In genomic region chr14:78245238-78245637, GRCh38 we compare ENCODE assay signal across 15 cellular contexts.
A peak's percentile ranks its signal among the peaks of the same experiment; 100 is the strongest.
DNase-seq lines count a peak whose midpoint lies in the region; ATAC-seq and TF ChIP-seq lines count a peak whose summit lies in the region.
"Had no signal": no experiment of that assay in that cellular context is flagged by ENCODE, and none has a peak within 500 bp of the region (broad histone marks: within the 10 kb centered on the region; RNA-seq: fewer than 3 reads in every experiment).

No MANE protein-coding gene starts in this region.

- no peaks in the 10 kb centered on the region for H3K9me3 ChIP-seq in stomach
- H3K9me3 ChIP-seq: BE2C had no signal

- DNase-seq in DMS79 (lab: John Stamatoyannopoulos, UW) (peak; percentile 81), NCI-H187 (lab: John Stamatoyannopoulos, UW) (peak; percentile 35 to 48), NCI-H69 (lab: John Stamatoyannopoulos, UW) (peak; percentile 93), stomach (peak; percentile 32), substantia nigra (lab: John Stamatoyannopoulos, UW) (no peak), SIG-M5 (lab: John Stamatoyannopoulos, UW) (no peak)
- DNase-seq: BE2C, H7, NCI-H1436, NCI-H2029, NCI-H2227 treated with DMSO at 0.1 percent for 48 hours, NCI-H510A had no signal

- no peaks in the 10 kb centered on the region for H3K36me3 ChIP-seq in stomach
- H3K36me3 ChIP-seq: BE2C had no signal

- intact Hi-C loops in stomach (cut with DNase I; ENCODE audit: low total_unique reads) = no loop called here

- no peak for TF ChIP-seq EP300 in stomach (IDR thresholded peaks at IDR 0.05)

- no peak for TF ChIP-seq CTCF in stomach (IDR thresholded peaks at IDR 0.05)

- 19 to 63% (median 29%) methylated on average over 1 of the region's 1 CpG for WGBS in stomach, 5 donors

- no peak for TF ChIP-seq POLR2A in stomach (IDR thresholded peaks at IDR 0.05)

- H3K27me3 ChIP-seq in stomach = no peaks in the 10 kb centered on the region
- H3K27me3 ChIP-seq: BE2C had no signal

- ATAC-seq in HG03097 (IDR thresholded peaks at IDR 0.05; ENCODE audit: low FRiP score, unreplicated experiment) = no peak
- ATAC-seq: GM12878, Right ventricle myocardium inferior had no signal

- H3K4me1 ChIP-seq in stomach = peaks cover 0 to 3% (median under 1%) of the 10 kb centered on the region in 4 donors
- H3K4me1 ChIP-seq: BE2C had no signal

- H3K4me3 ChIP-seq in stomach = no peak overlapping the region
- H3K4me3 ChIP-seq: GM12878 had no signal

- H3K27ac ChIP-seq in stomach (no peak overlapping the region), substantia nigra (ENCODE audit: low read depth, low read length, poor library complexity, severe bottlenecking) (no peak overlapping the region)

Comparison
In these comparisons a context has a peak if more than half of its experiments do, and no peak if none do; other contexts are left out.
1. DNase-seq: peak in DMS79 (single experiment), NCI-H187 (2 of 2), NCI-H69 (single experiment) and stomach (single experiment); none in substantia nigra (0 of 49) and SIG-M5 (single experiment).